Comparison of ENCODE assay signal across 7 cellular contexts in genomic region chr1:155320661-155321576, GRCh38. TPM values are rescaled to one million over a fixed set of nuclear protein-coding genes. Genes with fewer than 3 reads are reported as not detected.
DNase-seq lines count a peak whose midpoint lies in the region; ATAC-seq and TF ChIP-seq lines count a peak whose summit lies in the region.

RUSC1 (plus strand) TSS chr1:155320894; CDS start chr1:155321774, 880 bp downstream.

- intact Hi-C loops in left cardiac atrium (cut with DNase I) (loop anchor here in 1 of 2 donors (5.0 kb wide), 2 partner anchors 44 to 69 kb away; partner anchors contain the start of gene HCN3), transverse colon (cut with DNase I; ENCODE audit: low total_unique reads) (loop anchor here (5.0 kb wide), 1 partner anchor 44 kb away; the partner anchor contains the start of gene HCN3)

- 0 to 13% methylated on average over 4 to 47 of the region's 50 CpGs for WGBS in transverse colon (ENCODE audit: low coverage in 1 of 2), 2 donors

- peak within 1 kb of the TSS; percentile 98 to 100 (median 100) for H3K27ac ChIP-seq in transverse colon

- no peak for DNase-seq in HFF-Myc (ENCODE audit: extremely low read depth, low read depth)
- DNase-seq in T-helper 2 cell = peak; percentile 28 to 79 (median 51)
- peak in 53 of 56 donors; percentile 5 to 90 (median 62) for DNase-seq in amygdala (lab: John Stamatoyannopoulos, UW)
- DNase-seq in left cardiac atrium = peak; percentile 88
- peak; percentile 58 for DNase-seq in pons (ENCODE audit: low spot score)
- DNase-seq in transverse colon = peak; percentile 87
- no peak for DNase-seq in NK-92 (lab: John Stamatoyannopoulos, UW; ENCODE audit: unreplicated experiment)

- TF ChIP-seq CTCF in HFF-Myc (IDR thresholded peaks at IDR 0.05; ENCODE audit: low read depth, low read length, missing control alignments) (no peak), transverse colon (IDR thresholded peaks at IDR 0.05) (no peak)

- no peaks in the 10 kb centered on the region for H3K27me3 ChIP-seq in transverse colon

- no peak for TF ChIP-seq EP300 in transverse colon (IDR thresholded peaks at IDR 0.05; ENCODE audit: low read depth)

- ATAC-seq in left cardiac atrium = peak; percentile 24 to 31

- H3K4me3 ChIP-seq in HFF-Myc (replicated peaks; ENCODE audit: low read depth, low read length) (peak within 1 kb of the TSS; percentile 22), transverse colon (peak within 1 kb of the TSS; percentile 26 to 79 (median 57))

- TF ChIP-seq POLR2A in transverse colon (IDR thresholded peaks at IDR 0.05) = peak; percentile 57

- H3K9me3 ChIP-seq in transverse colon = no peaks in the 10 kb centered on the region

- H3K36me3 ChIP-seq in transverse colon = no peaks in the 10 kb centered on the region

- in situ Hi-C loops in transverse colon (cut with MboI; ENCODE audit: low pct_ligation_motif_present in 1 of 4, low pct_unique_long_range_greater_than_20kb in 1 of 4, low sequenced_read_pairs in 3 of 4) = loop anchor here (5.0 to 10.0 kb wide), 3 partner anchors 44 to 56 kb away; partner anchors contain the start of genes HCN3 (in 3 of the 4), CLK2 (in 2 of the 4) and SCAMP3 (in 1 of the 4)

- H3K4me1 ChIP-seq in transverse colon = peaks cover 14 to 49% (median 40%) of the 10 kb centered on the region in 4 donors

RNA-seq across cellular contexts. Expression of gene RUSC1, which starts in this region (rescaled TPM):
- total RNA-seq in left cardiac atrium = 10 to 100 TPM; 18.7 to 25.3 TPM
- total RNA-seq in transverse colon = 100 to 1,000 TPM in 1 of 4 donors, 10 to 100 TPM in 3; 43.4 to 121 (median 65.5) TPM

Comparison
In these comparisons a context has a peak if more than half of its experiments do, and no peak if none do; other contexts are left out.
1. DNase-seq: peak in T-helper 2 cell (5 of 5), amygdala (53 of 56), left cardiac atrium (single experiment), pons (single experiment) and transverse colon (single experiment); none in HFF-Myc (single experiment) and NK-92 (single experiment).